Comparison of ENCODE assay signal across 18 cellular contexts in genomic region chr9:3675964-3676363, GRCh38.
DNase-seq lines count a peak whose midpoint lies in the region; ATAC-seq and TF ChIP-seq lines count a peak whose summit lies in the region.
"Had no signal": no experiment of that assay in that cellular context is flagged by ENCODE, and none has a peak within 500 bp of the region (broad histone marks: within the 10 kb centered on the region; RNA-seq: fewer than 3 reads in every experiment).

No MANE protein-coding gene starts in this region.

- no peaks in the 10 kb centered on the region for H3K36me3 ChIP-seq in neuronal stem cell (replicated peaks in 1 of 2; ENCODE audit: control insufficient read depth in 2 of 2, insufficient read depth in 2 of 2, low read length in 2 of 2)
- H3K36me3 ChIP-seq: HAP-1 had no signal

- H4K8ac ChIP-seq in neuronal stem cell (ENCODE audit: low read depth, low read length), result no peak overlapping the region

- no peaks in the 10 kb centered on the region for H3K36me3 Mint-ChIP-seq in activated T-cell treated with anti-CD3 and anti-CD28 coated beads, Interleukin-2, amount 50 U/mL, for 24 hours (ENCODE audit: low read depth)
- H3K36me3 Mint-ChIP-seq in activated T-helper 2 cell treated with anti-CD3 and anti-CD28 coated beads, Interferon-gamma antibody, Interleukin-2, Interleukin-4, amounts not matched to agents 10 μg/mL and 5 μg/mL and 100 μg/mL, durations not matched to agents 14 hours and 24 hours and 36 hours (ENCODE audit: low read depth), result peaks cover 9% of the 10 kb centered on the region
- H3K36me3 Mint-ChIP-seq: CD14-positive monocyte had no signal

- H3K4me3 Mint-ChIP-seq in activated T-cell treated with anti-CD3 and anti-CD28 coated beads, Interleukin-2, amount 50 U/mL, for 24 hours, result no peak overlapping the region
- no peak overlapping the region for H3K4me3 Mint-ChIP-seq in activated T-helper 2 cell treated with anti-CD3 and anti-CD28 coated beads, Interferon-gamma antibody, Interleukin-2, Interleukin-4, amounts not matched to agents 10 μg/mL and 5 μg/mL and 100 μg/mL, durations not matched to agents 14 hours and 24 hours and 36 hours (ENCODE audit: low read depth)
- H3K4me3 Mint-ChIP-seq: CD14-positive monocyte; CD8-positive, alpha-beta memory T cell; HFFc6 had no signal

- no peak overlapping the region for H3K14ac ChIP-seq in neuronal stem cell (ENCODE audit: low read length)

- no peak overlapping the region for H3K18ac ChIP-seq in neuronal stem cell (ENCODE audit: low read length)

- H2AK5ac ChIP-seq in neuronal stem cell (ENCODE audit: low read depth, low read length), result no peak overlapping the region

- intact Hi-C loops in activated T-helper 2 cell treated with anti-CD3 and anti-CD28 coated beads, Interferon-gamma antibody, Interleukin-2, Interleukin-4, amounts not matched to agents 10 μg/mL and 5 μg/mL and 100 μg/mL, durations not matched to agents 14 hours and 24 hours and 36 hours (cut with micrococcal nuclease), result no loop called here

- H2BK120ac ChIP-seq in neuronal stem cell (ENCODE audit: low read depth, low read length), result no peak overlapping the region

- no peak overlapping the region for H2AFZ ChIP-seq in neuronal stem cell (ENCODE audit: low read length)

- H3K27ac Mint-ChIP-seq in activated T-cell treated with anti-CD3 and anti-CD28 coated beads, Interleukin-2, amount 50 U/mL, for 24 hours, result no peak overlapping the region
- no peak overlapping the region for H3K27ac Mint-ChIP-seq in activated T-helper 2 cell treated with anti-CD3 and anti-CD28 coated beads, Interferon-gamma antibody, Interleukin-2, Interleukin-4, amounts not matched to agents 10 μg/mL and 5 μg/mL and 100 μg/mL, durations not matched to agents 14 hours and 24 hours and 36 hours
- H3K27ac Mint-ChIP-seq: CD14-positive monocyte; CD8-positive, alpha-beta memory T cell; HFFc6 had no signal

- no peak overlapping the region for H2BK5ac ChIP-seq in neuronal stem cell (ENCODE audit: low read length)

- peak overlapping the region; percentile 27 for H3K9ac ChIP-seq in neuronal stem cell (ENCODE audit: low read depth, low read length, poor library complexity)

- ATAC-seq in SK-N-SH treated with all-trans-retinoic acid at 6 μM for 48 hours (no peak), HG02571 (IDR thresholded peaks at IDR 0.05; ENCODE audit: unreplicated experiment) (no peak)
- ATAC-seq: A549 had no signal

- H3K27me3 Mint-ChIP-seq in activated T-cell treated with anti-CD3 and anti-CD28 coated beads, Interleukin-2, amount 50 U/mL, for 24 hours, result no peaks in the 10 kb centered on the region
- no peaks in the 10 kb centered on the region for H3K27me3 Mint-ChIP-seq in activated T-helper 2 cell treated with anti-CD3 and anti-CD28 coated beads, Interferon-gamma antibody, Interleukin-2, Interleukin-4, amounts not matched to agents 10 μg/mL and 5 μg/mL and 100 μg/mL, durations not matched to agents 14 hours and 24 hours and 36 hours (ENCODE audit: low read depth)
- H3K27me3 Mint-ChIP-seq: CD8-positive, alpha-beta memory T cell had no signal

- no peak overlapping the region for H3K4me3 ChIP-seq in neuronal stem cell (ENCODE audit: low read length in 2 of 2)
- H3K4me3 ChIP-seq: A549, HAP-1 had no signal

- H3K27ac ChIP-seq in neuronal stem cell (replicated peaks; ENCODE audit: low read length), result no peak overlapping the region
- H3K27ac ChIP-seq: A549, HL-60 had no signal

- H3K79me1 ChIP-seq in neuronal stem cell (ENCODE audit: low read depth, low read length), result no peaks in the 10 kb centered on the region

- no peaks in the 10 kb centered on the region for H3K9me3 ChIP-seq in neuronal stem cell (replicated peaks in 1 of 2; ENCODE audit: control insufficient read depth in 2 of 2, insufficient read depth in 1 of 2, low read depth in 1 of 2, low read length in 2 of 2)
- H3K9me3 ChIP-seq: A549, Caco-2, HAP-1 had no signal

- no peak overlapping the region for H3K4me2 ChIP-seq in neuronal stem cell (ENCODE audit: insufficient read depth, low read length, poor library complexity, severe bottlenecking)
- H3K4me2 ChIP-seq: A549 had no signal

- H3K4ac ChIP-seq in neuronal stem cell (ENCODE audit: low read length), result no peak overlapping the region

- DNase-seq in NCI-H1694 (lab: John Stamatoyannopoulos, UW) (peak; percentile 15), fibroblast of peridontal ligament (ENCODE audit: extremely low read depth) (peak; percentile 38), neuronal stem cell (ENCODE audit: low spot score) (no peak)
- DNase-seq in activated T-cell treated with anti-CD3 and anti-CD28 coated beads, Interleukin-2, amount 50 U/mL, for 24 hours, result no peak
- DNase-seq in effector CD4-positive, alpha-beta T cell, result no peak
- DNase-seq in activated T-helper 2 cell treated with anti-CD3 and anti-CD28 coated beads, Interferon-gamma antibody, Interleukin-2, Interleukin-4, amounts not matched to agents 10 μg/mL and 5 μg/mL and 100 μg/mL, durations not matched to agents 14 hours and 24 hours and 36 hours (ENCODE audit: low spot score), result no peak
- DNase-seq: Caco-2; CD8-positive, alpha-beta memory T cell; DND-41; GDM1; HFFc6; IMR-90 had no signal

- H4K91ac ChIP-seq in neuronal stem cell (ENCODE audit: low read depth, low read length, poor library complexity), result no peak overlapping the region

- H3K4me1 ChIP-seq in neuronal stem cell (ENCODE audit: control insufficient read depth in 2 of 2, insufficient read depth in 1 of 2, low read depth in 1 of 2, low read length in 2 of 2), result peaks cover 0 to 2% of the 10 kb centered on the region in 2 donors
- H3K4me1 ChIP-seq: A549, Caco-2, HAP-1 had no signal

- no peaks in the 10 kb centered on the region for H3K9me3 Mint-ChIP-seq in activated T-cell treated with anti-CD3 and anti-CD28 coated beads, Interleukin-2, amount 50 U/mL, for 24 hours
- no peaks in the 10 kb centered on the region for H3K9me3 Mint-ChIP-seq in activated T-helper 2 cell treated with anti-CD3 and anti-CD28 coated beads, Interferon-gamma antibody, Interleukin-2, Interleukin-4, amounts not matched to agents 10 μg/mL and 5 μg/mL and 100 μg/mL, durations not matched to agents 14 hours and 24 hours and 36 hours
- H3K9me3 Mint-ChIP-seq: CD8-positive, alpha-beta memory T cell; HFFc6 had no signal

- peaks cover 0 to 2% (median 2%) of the 10 kb centered on the region in 3 experiments for H3K27me3 ChIP-seq in neuronal stem cell (ENCODE audit: control insufficient read depth in 3 of 3, insufficient read depth in 3 of 3, low read depth in 1 of 3, low read length in 3 of 3)

- H3K23ac ChIP-seq in neuronal stem cell (ENCODE audit: low read depth, low read length, poor library complexity), result no peak overlapping the region

- no peaks in the 10 kb centered on the region for H3K4me1 Mint-ChIP-seq in activated T-cell treated with anti-CD3 and anti-CD28 coated beads, Interleukin-2, amount 50 U/mL, for 24 hours (ENCODE audit: low read depth)
- peaks cover 6% of the 10 kb centered on the region for H3K4me1 Mint-ChIP-seq in activated T-helper 2 cell treated with anti-CD3 and anti-CD28 coated beads, Interferon-gamma antibody, Interleukin-2, Interleukin-4, amounts not matched to agents 10 μg/mL and 5 μg/mL and 100 μg/mL, durations not matched to agents 14 hours and 24 hours and 36 hours (ENCODE audit: low read depth)
- H3K4me1 Mint-ChIP-seq: CD14-positive monocyte; CD8-positive, alpha-beta memory T cell had no signal

- no peak overlapping the region for H2BK15ac ChIP-seq in neuronal stem cell (ENCODE audit: low read length)

- H2BK12ac ChIP-seq in neuronal stem cell (ENCODE audit: low read length), result no peak overlapping the region

- 100% methylated on average over 2 of the region's 2 CpGs for WGBS in neuronal stem cell (ENCODE audit: extremely low coverage in 2 of 2, insufficient read length in 2 of 2, insufficient replicate concordance in 1 of 2), 2 donors

TF ChIP-seq in SK-N-SH treated with all-trans-retinoic acid at 6 μM for 48 hours, 23 proteins besides CTCF, POLR2A, EP300 and RAD21:
- 0 out of 2 replicates have a peak, but pooled peaks have one; percentile 17 for TF ChIP-seq TCF4 (CRISPR knock-in tag; IDR thresholded peaks at IDR 0.05; ENCODE audit: borderline replicate concordance)
- no peak for TF ChIP-seq PPARA (CRISPR knock-in tag; IDR thresholded peaks at IDR 0.05; ENCODE audit: borderline replicate concordance)

Comparison
In these comparisons a context has a peak if more than half of its experiments do, and no peak if none do; other contexts are left out.
1. DNase-seq: peak in NCI-H1694 (single experiment) and fibroblast of peridontal ligament (single experiment); none in neuronal stem cell (single experiment), activated T-cell treated with anti-CD3 and anti-CD28 coated beads, Interleukin-2, amount 50 U/mL, for 24 hours (single experiment), effector CD4-positive, alpha-beta T cell (single experiment) and activated T-helper 2 cell treated with anti-CD3 and anti-CD28 coated beads, Interferon-gamma antibody, Interleukin-2, Interleukin-4, amounts not matched to agents 10 μg/mL and 5 μg/mL and 100 μg/mL, durations not matched to agents 14 hours and 24 hours and 36 hours (single experiment).